In the genomic region with DNA sequence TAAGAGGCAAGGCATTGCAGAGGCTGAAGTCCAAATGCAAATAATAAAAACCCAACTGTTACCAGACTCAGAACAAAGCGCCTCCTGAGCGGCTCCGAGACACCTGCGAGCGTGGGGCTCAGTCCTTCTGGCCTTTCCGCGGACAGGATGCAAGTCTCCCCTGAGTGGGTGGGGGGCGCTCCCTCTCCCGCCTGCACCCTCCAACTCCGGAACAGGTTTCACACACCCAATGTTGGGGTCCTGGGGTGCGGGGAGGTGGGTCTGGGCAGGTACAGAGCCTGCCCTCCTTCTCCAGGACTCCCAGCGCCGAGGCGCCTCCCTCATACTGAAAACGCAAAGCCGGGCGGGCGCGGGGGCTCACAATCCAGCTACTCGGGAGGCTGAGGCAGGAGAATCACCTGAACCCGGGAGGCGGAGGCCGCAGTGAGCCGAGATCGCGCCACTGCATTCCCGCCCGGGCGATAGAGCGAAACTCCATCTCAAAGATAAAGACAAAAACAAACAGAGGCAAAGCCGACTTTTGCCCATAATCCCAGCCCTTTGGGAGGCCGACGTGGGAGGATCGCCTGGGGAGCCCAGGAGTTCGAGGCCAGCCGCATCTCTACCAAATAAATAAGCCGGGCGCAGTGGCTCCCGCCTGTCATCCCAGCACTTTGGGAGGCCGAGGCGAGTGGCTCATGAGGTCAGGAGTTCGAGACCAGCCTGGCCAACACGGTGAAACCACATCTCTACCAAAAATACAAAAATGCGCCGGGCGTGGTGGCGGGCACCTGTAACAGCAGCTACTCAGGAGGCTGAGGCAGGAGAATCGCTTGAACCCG, we compare ENCODE assay signal across 8 cellular contexts. TPM values are rescaled to one million over a fixed set of nuclear protein-coding genes. Genes with fewer than 3 reads are reported as not detected.
A peak's percentile ranks its signal among the peaks of the same experiment; 100 is the strongest.
DNase-seq lines count a peak whose midpoint lies in the region; ATAC-seq and TF ChIP-seq lines count a peak whose summit lies in the region.

No MANE protein-coding gene starts in this region.

- no peak for TF ChIP-seq POLR2A in Peyer's patch (IDR thresholded peaks at IDR 0.05)
- no peak for TF ChIP-seq POLR2A in esophagus muscularis mucosa (IDR thresholded peaks at IDR 0.05; ENCODE audit: low read depth)
- TF ChIP-seq POLR2A in gastrocnemius medialis (IDR thresholded peaks at IDR 0.05): no peak

- H3K4me3 ChIP-seq in GM08714 (ENCODE audit: low read length) (peak overlapping the region; percentile 72), Peyer's patch (peak overlapping the region; percentile 60 to 91 (median 65)), esophagus muscularis mucosa (peak overlapping the region; percentile 64 to 70 (median 68)), gastrocnemius medialis (peak overlapping the region; percentile 62 to 83 (median 80))

- no peaks in the 10 kb centered on the region for H3K36me3 ChIP-seq in Peyer's patch
- no peaks in the 10 kb centered on the region for H3K36me3 ChIP-seq in esophagus muscularis mucosa
- no peaks in the 10 kb centered on the region for H3K36me3 ChIP-seq in gastrocnemius medialis

- intact Hi-C loops in esophagus muscularis mucosa (cut with DNase I): no loop called here
- intact Hi-C loops in gastrocnemius medialis (cut with DNase I; ENCODE audit: low total_unique reads): no loop called here

- H3K27ac ChIP-seq in Peyer's patch (peak overlapping the region in 2 of 4 donors; percentile 7 to 43), esophagus muscularis mucosa (replicated peaks in 1 of 4) (no peak overlapping the region), gastrocnemius medialis (no peak overlapping the region)

- TF ChIP-seq CTCF in Peyer's patch (IDR thresholded peaks at IDR 0.05) (peak in 2 of 6 experiments; percentile 2 to 11), esophagus muscularis mucosa (IDR thresholded peaks at IDR 0.05) (no peak), gastrocnemius medialis (IDR thresholded peaks at IDR 0.05 in 4 of 5, conservative IDR thresholded peaks at IDR 0.05 in 1 of 5) (no peak)

- H3K9me3 ChIP-seq in Peyer's patch (peaks cover 0 to 6% (median 0%) of the 10 kb centered on the region in 4 donors), esophagus muscularis mucosa (no peaks in the 10 kb centered on the region), gastrocnemius medialis (no peaks in the 10 kb centered on the region)

- ATAC-seq in gastrocnemius medialis (no peak), GM21786 (IDR thresholded peaks at IDR 0.05; ENCODE audit: unreplicated experiment) (no peak)
- no peak for ATAC-seq in activated CD4-positive, CD25-positive, alpha-beta regulatory T cell treated with anti-CD3 and anti-CD28 coated beads, Interleukin-2, amount 50 U/mL, for 24 hours

- no peak for TF ChIP-seq EP300 in esophagus muscularis mucosa (IDR thresholded peaks at IDR 0.05)

- in situ Hi-C loops in gastrocnemius medialis (cut with MboI; ENCODE audit: low sequenced_read_pairs in 4 of 4): no loop called here

- H3K4me1 ChIP-seq in Peyer's patch (peaks cover 0 to 27% (median 5%) of the 10 kb centered on the region in 4 donors), esophagus muscularis mucosa (peaks cover 13 to 20% (median 17%) of the 10 kb centered on the region in 4 donors), gastrocnemius medialis (peaks cover 6 to 7% of the 10 kb centered on the region in 2 donors)

- DNase-seq in Peyer's patch: no peak
- no peak for DNase-seq in esophagus muscularis mucosa (ENCODE audit: extremely low spot score)
- no peak for DNase-seq in gastrocnemius medialis
- DNase-seq in HK-2 (ENCODE audit: unreplicated experiment): no peak
- no peak for DNase-seq in kidney glomerular epithelial cell (lab: John Stamatoyannopoulos, UW)

- 75% methylated on average over 33 of the region's 49 CpGs for WGBS in esophagus muscularis mucosa

- H3K27me3 ChIP-seq in Peyer's patch (no peaks in the 10 kb centered on the region), esophagus muscularis mucosa (peaks cover 0 to 12% (median 0%) of the 10 kb centered on the region in 4 donors), gastrocnemius medialis (no peaks in the 10 kb centered on the region)

RNA-seq across cellular contexts. Expression of a gene that starts 0.9 kb away (rescaled TPM):
- total RNA-seq in Peyer's patch (10 to 100 TPM in 1 of 4 donors, 1 to 10 TPM in 3; 2.9 to 10.7 (median 5.2) TPM), esophagus muscularis mucosa (under 1 TPM in 2 of 4 donors, not detected in 2; 0.17 to 0.84 TPM), gastrocnemius medialis (1 to 10 TPM in 2 of 4 donors, under 1 TPM in 1, not detected in 1; 0.33 to 1.6 (median 1.6) TPM)
